Comparison of ENCODE assay signal across 34 cellular contexts in genomic region chr17:12040478-12040877, GRCh38. TPM values are rescaled to one million over a fixed set of nuclear protein-coding genes. Genes with fewer than 3 reads are reported as not detected.
DNase-seq lines count a peak whose midpoint lies in the region; ATAC-seq, FAIRE-seq and TF ChIP-seq lines count a peak whose summit lies in the region.
"Had no signal": no experiment of that assay in that cellular context is flagged by ENCODE, and none has a peak within 500 bp of the region (broad histone marks: within the 10 kb centered on the region; RNA-seq: fewer than 3 reads in every experiment).

No MANE protein-coding gene starts in this region.

- H4K20me1 ChIP-seq in PC-3 (ENCODE audit: low read length) (peaks cover 42% of the 10 kb centered on the region), astrocyte (ENCODE audit: insufficient read depth, low read length) (peaks cover 69% of the 10 kb centered on the region)

- FAIRE-seq in astrocyte (lab: Jason Lieb, UNC), result no peak
- FAIRE-seq: HepG2, kidney had no signal

- peaks cover 37% of the 10 kb centered on the region for H3K4me1 ChIP-seq in PC-3 (ENCODE audit: insufficient read depth, low read length)
- H3K4me1 ChIP-seq in astrocyte (ENCODE audit: insufficient read depth, low read length), result peaks cover 16% of the 10 kb centered on the region
- H3K4me1 ChIP-seq: Caco-2 had no signal

- ATAC-seq in PC-3 (peak; percentile 47), GM18909 (IDR thresholded peaks at IDR 0.05; ENCODE audit: poor library complexity, unreplicated experiment) (no peak), HG03175 (IDR thresholded peaks at IDR 0.05; ENCODE audit: unreplicated experiment) (no peak), GM21515 (IDR thresholded peaks at IDR 0.05; ENCODE audit: unreplicated experiment) (no peak)
- ATAC-seq: activated CD8-positive, alpha-beta memory T cell treated with anti-CD3 and anti-CD28 coated beads, Interleukin-2, amount 10 ng/mL, durations not matched to agents 7 days and 5 days; activated T-cell treated with anti-CD3 and anti-CD28 coated beads, Interleukin-2, amount 50 U/mL, for 4 hours; heart left ventricle; HepG2; natural killer cell treated with Interleukin-12 subunit alpha and Interleukin-12 subunit beta and Interleukin-15 and Interleukin-18, amount 100 ng/mL, for 72 hours had no signal

- H3K27me3 ChIP-seq in PC-3 (ENCODE audit: low read length), result no peaks in the 10 kb centered on the region
- no peaks in the 10 kb centered on the region for H3K27me3 ChIP-seq in astrocyte (ENCODE audit: insufficient read depth, low read length)
- H3K27me3 ChIP-seq: heart left ventricle, transverse colon had no signal

- H2AFZ ChIP-seq in PC-3 (ENCODE audit: low read length) (no peak overlapping the region), astrocyte (ENCODE audit: low read depth, low read length) (no peak overlapping the region)

- H3K4me3 Mint-ChIP-seq in astrocyte (ENCODE audit: unreplicated experiment), result no peak overlapping the region
- H3K4me3 Mint-ChIP-seq: activated CD8-positive, alpha-beta memory T cell treated with anti-CD3 and anti-CD28 coated beads, Interleukin-2, amount 10 ng/mL, durations not matched to agents 7 days and 5 days; activated T-cell treated with anti-CD3 and anti-CD28 coated beads, Interleukin-2, amount 50 U/mL, for 4 hours; T-helper 1 cell treated with Interleukin-12 subunit alpha and Interleukin-12 subunit beta and Interleukin-4 antibody, amounts not matched to agents 30 μg/mL and 1 μg/mL, for 36 hours had no signal

- H3K9me3 ChIP-seq in PC-3 (ENCODE audit: low read length), result no peaks in the 10 kb centered on the region
- H3K9me3 ChIP-seq in astrocyte (ENCODE audit: insufficient read depth, low read depth, low read length), result no peaks in the 10 kb centered on the region
- H3K9me3 ChIP-seq: Caco-2, heart left ventricle, transverse colon had no signal

- H3K27me3 Mint-ChIP-seq in astrocyte (ENCODE audit: low read depth, unreplicated experiment), result no peaks in the 10 kb centered on the region
- H3K27me3 Mint-ChIP-seq: activated CD8-positive, alpha-beta memory T cell treated with anti-CD3 and anti-CD28 coated beads, Interleukin-2, amount 10 ng/mL, durations not matched to agents 7 days and 5 days; natural killer cell treated with Interleukin-12 subunit alpha and Interleukin-12 subunit beta and Interleukin-15 and Interleukin-18, amount 100 ng/mL, for 72 hours had no signal

- peak; percentile 68 for DNase-seq in ELR (ENCODE audit: low read depth)
- peak; percentile 68 for DNase-seq in PC-3
- DNase-seq in astrocyte (ENCODE audit: low read depth), result no peak
- peak; percentile 12 for DNase-seq in myocyte (ENCODE audit: low read depth)
- no peak for DNase-seq in 8988T
- DNase-seq: activated CD4-positive, alpha-beta T cell treated with anti-CD3 and anti-CD28 coated beads, Interleukin-2, amount 50 U/mL, for 4 hours; activated CD8-positive, alpha-beta memory T cell treated with anti-CD3 and anti-CD28 coated beads, Interleukin-2, amount 10 ng/mL, durations not matched to agents 7 days and 5 days; activated gamma-delta T cell; activated T-cell treated with anti-CD3 and anti-CD28 coated beads, Interleukin-2, amount 50 U/mL, for 4 hours; C1 segment of cervical spinal cord; Caco-2; central memory CD4-positive, alpha-beta T cell; cortex of kidney; DMS53; effector memory CD4-positive, alpha-beta T cell; erythroblast; foreskin melanocyte; H7; heart left ventricle; Kasumi-1; kidney; NCI-H146; NCI-H345; NCI-H774; occipital lobe; transverse colon had no signal

- H3K36me3 Mint-ChIP-seq in astrocyte (ENCODE audit: low read depth, unreplicated experiment), result no peaks in the 10 kb centered on the region
- H3K36me3 Mint-ChIP-seq: natural killer cell treated with Interleukin-12 subunit alpha and Interleukin-12 subunit beta and Interleukin-15 and Interleukin-18, amount 100 ng/mL, for 72 hours; stimulated activated effector memory CD8-positive, alpha-beta T cell treated with anti-CD3 and anti-CD28 coated beads, Interleukin-12 subunit alpha, Interleukin-12 subunit beta, amount 100 ng/mL, for 72 hours had no signal

- peaks cover 85% of the 10 kb centered on the region for H3K79me2 ChIP-seq in PC-3 (ENCODE audit: low read length)
- peaks cover 84% of the 10 kb centered on the region for H3K79me2 ChIP-seq in astrocyte (ENCODE audit: insufficient read depth, low read length)

- H3K36me3 ChIP-seq in PC-3 (ENCODE audit: low read depth, low read length) (no peaks in the 10 kb centered on the region; the same call in 1 of the 2 replicates), astrocyte (ENCODE audit: insufficient read depth, low read length) (no peaks in the 10 kb centered on the region)
- H3K36me3 ChIP-seq: heart left ventricle, transverse colon had no signal

- POLR2A ChIA-PET in PC-3 (lab: Charles Lee; ENCODE audit: unreplicated experiment), result no interaction called here

- H3K27ac ChIP-seq in PC-3 (ENCODE audit: low read length), result peak overlapping the region; percentile 65
- no peak overlapping the region for H3K27ac ChIP-seq in astrocyte (ENCODE audit: low read depth, low read length)
- H3K27ac ChIP-seq: heart left ventricle, SK-N-MC, transverse colon had no signal

- no TSS peak for BruUV-seq in PC-3 (replicated peaks; lab: Mats Ljungman, UMichigan)

- no peaks in the 10 kb centered on the region for H3K9me3 Mint-ChIP-seq in astrocyte (ENCODE audit: unreplicated experiment)
- H3K9me3 Mint-ChIP-seq: activated T-cell treated with anti-CD3 and anti-CD28 coated beads, Interleukin-2, amount 50 U/mL, for 4 hours; natural killer cell treated with Interleukin-12 subunit alpha and Interleukin-12 subunit beta and Interleukin-15 and Interleukin-18, amount 100 ng/mL, for 72 hours; stimulated activated effector memory CD8-positive, alpha-beta T cell treated with anti-CD3 and anti-CD28 coated beads, Interleukin-12 subunit alpha, Interleukin-12 subunit beta, amount 100 ng/mL, for 72 hours; T-helper 1 cell treated with Interleukin-12 subunit alpha and Interleukin-12 subunit beta and Interleukin-4 antibody, amounts not matched to agents 30 μg/mL and 1 μg/mL, for 36 hours had no signal

- peak overlapping the region; percentile 71 for H3K4me2 ChIP-seq in PC-3 (ENCODE audit: low read length)
- peak overlapping the region; percentile 76 for H3K4me2 ChIP-seq in astrocyte (ENCODE audit: low read length)

- TF ChIP-seq CTCF in PC-3 (conservative IDR thresholded peaks at IDR 0.05; ENCODE audit: low read depth, low read length), result no peak
- TF ChIP-seq CTCF in astrocyte (IDR thresholded peaks at IDR 0.05; ENCODE audit: insufficient read depth, low read depth, low read length), result no peak

- no peak overlapping the region; the same call in 1 of the 2 replicates for H3K9ac ChIP-seq in PC-3 (ENCODE audit: low read length)
- H3K9ac ChIP-seq in astrocyte (ENCODE audit: low read length), result no peak overlapping the region

- peaks cover 5% of the 10 kb centered on the region for H3F3A ChIP-seq in PC-3 (ENCODE audit: low read length, unreplicated experiment)

- peaks cover 14% of the 10 kb centered on the region for H3K4me1 Mint-ChIP-seq in astrocyte (ENCODE audit: low read depth, unreplicated experiment)

- H3K27ac Mint-ChIP-seq in astrocyte (ENCODE audit: unreplicated experiment), result no peak overlapping the region
- H3K27ac Mint-ChIP-seq: activated CD8-positive, alpha-beta memory T cell treated with anti-CD3 and anti-CD28 coated beads, Interleukin-2, amount 10 ng/mL, durations not matched to agents 7 days and 5 days; stimulated activated effector memory CD8-positive, alpha-beta T cell treated with anti-CD3 and anti-CD28 coated beads, Interleukin-12 subunit alpha, Interleukin-12 subunit beta, amount 100 ng/mL, for 72 hours; T-helper 1 cell treated with Interleukin-12 subunit alpha and Interleukin-12 subunit beta and Interleukin-4 antibody, amounts not matched to agents 30 μg/mL and 1 μg/mL, for 36 hours had no signal

- CTCF ChIA-PET in PC-3 (lab: Charles Lee), result no interaction called here

- intact Hi-C loops in PC-3 (cut with micrococcal nuclease), result loop anchor here (5.0 kb wide), 2 partner anchors 43 to 977 kb away; partner anchors contain the start of genes ELAC2 and ZNF18

- no peaks in the 10 kb centered on the region for H3K9me2 ChIP-seq in PC-3 (replicated peaks; ENCODE audit: low read length)

- 0 out of 2 replicates have a peak overlapping the region, but pooled peaks have one; percentile 21 for H3K4me3 ChIP-seq in PC-3 (ENCODE audit: low read length)
- H3K4me3 ChIP-seq in astrocyte (ENCODE audit: insufficient read depth, low read depth, low read length), result no peak overlapping the region
- H3K4me3 ChIP-seq: heart left ventricle, SK-N-MC, transverse colon had no signal

RNA-seq across cellular contexts. Expression of gene MAP2K4, which starts 19.8 kb away (rescaled TPM):
- total RNA-seq in PC-3 (2014; rRNA removed) (33.9 and 35.5 TPM in 2 replicates), astrocyte (37.5 and 42.5 TPM in 2 replicates), myocyte (34.1 and 39.3 TPM in 2 replicates)
- polyA plus RNA-seq in myocyte (2012), result 12.3 TPM

RNA-seq across cellular contexts. Expression of gene ZNF18, which starts 43.2 kb away (rescaled TPM):
- 7.4 and 10.1 TPM in 2 replicates for total RNA-seq in PC-3 (2014; rRNA removed)
- total RNA-seq in astrocyte, result 8.3 and 9.9 TPM in 2 replicates
- total RNA-seq in myocyte, result 14.3 and 14.4 TPM in 2 replicates
- 8.8 TPM for polyA plus RNA-seq in myocyte (2012)

Comparison
In these comparisons a context has a peak if more than half of its experiments do, and no peak if none do; other contexts are left out.
1. DNase-seq: peak in ELR (single experiment), PC-3 (single experiment) and myocyte (single experiment); none in astrocyte (single experiment) and 8988T (single experiment).